In the genomic region with DNA sequence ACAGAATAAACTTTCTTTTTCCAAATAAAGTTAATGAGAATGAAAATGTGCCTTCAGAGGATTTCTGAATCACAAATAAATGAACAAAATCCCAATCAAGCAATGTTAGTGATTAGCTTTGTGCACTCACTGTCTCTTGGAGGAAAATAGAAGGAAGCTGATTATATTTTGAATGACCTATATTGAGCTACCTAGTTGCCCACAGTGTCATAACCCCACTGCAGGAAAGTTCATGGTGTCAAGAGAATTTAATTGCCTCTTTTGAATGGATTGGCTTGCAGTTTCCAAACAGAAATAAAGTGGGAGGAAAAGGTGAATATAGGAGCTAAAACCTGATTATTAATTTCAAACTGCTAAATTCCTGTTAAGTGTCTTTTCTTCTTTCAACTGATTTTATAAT, we compare ENCODE assay signal across 28 cellular contexts.
"Had no signal": no experiment of that assay in that cellular context is flagged by ENCODE, and none has a peak within 500 bp of the region (broad histone marks: within the 10 kb centered on the region; RNA-seq: fewer than 3 reads in every experiment).

No MANE protein-coding gene starts in this region.

- H3K4me1 ChIP-seq: ascending aorta, breast epithelium, foreskin keratinocyte had no signal

- H3K9me3 ChIP-seq: ascending aorta, breast epithelium, esophagus muscularis mucosa, gastrocnemius medialis had no signal

- H3K36me3 ChIP-seq: ascending aorta, breast epithelium, esophagus muscularis mucosa, gastrocnemius medialis had no signal

- DNase-seq: activated CD4-positive, alpha-beta memory T cell treated with anti-CD3 and anti-CD28 coated beads for 36 hours; activated CD4-positive, alpha-beta T cell treated with anti-CD3 and anti-CD28 coated beads for 36 hours; activated CD4-positive, alpha-beta T cell treated with anti-CD3 and anti-CD28 coated beads, Interleukin-2, amount 10 ng/mL, durations not matched to agents 24 days and 14 days; activated CD4-positive, CD25-positive, alpha-beta regulatory T cell; activated CD4-positive, CD25-positive, alpha-beta regulatory T cell treated with anti-CD3 and anti-CD28 coated beads, Interleukin-2, amount 50 U/mL, for 72 hours; activated CD8-positive, alpha-beta memory T cell treated with anti-CD3 and anti-CD28 coated beads, Interleukin-2, amount 50 U/mL, for 48 hours; activated CD8-positive, alpha-beta T cell treated with anti-CD3 and anti-CD28 coated beads, Interleukin-2, amount 10 ng/mL, durations not matched to agents 7 days and 5 days; activated gamma-delta T cell; activated naive CD4-positive, alpha-beta T cell; activated naive CD4-positive, alpha-beta T cell treated with anti-CD3 and anti-CD28 coated beads, Interleukin-2, amount 10 ng/mL, durations not matched to agents 7 days and 5 days; activated naive CD8-positive, alpha-beta T cell treated with anti-CD3 and anti-CD28 coated beads, Interleukin-2, amount 10 ng/mL, durations not matched to agents 7 days and 5 days; activated T-cell treated with anti-CD3 and anti-CD28 coated beads for 4 hours; activated T-cell treated with anti-CD3 and anti-CD28 coated beads, Interleukin-2, amount 50 U/mL, for 24 hours; activated T-cell treated with anti-CD3 and anti-CD28 coated beads, Interleukin-2, amount 50 U/mL, for 72 hours; caudate nucleus; cortex of kidney; dermis blood vessel endothelial cell; effector CD4-positive, alpha-beta T cell; effector memory CD8-positive, alpha-beta T cell; erythroblast; foreskin keratinocyte; gastrocnemius medialis; glutamatergic neuron; T-helper 2 cell had no signal

- H3K27me3 ChIP-seq: ascending aorta, breast epithelium, esophagus muscularis mucosa, foreskin keratinocyte, gastrocnemius medialis had no signal

- H3K4me3 ChIP-seq: ascending aorta, breast epithelium, esophagus muscularis mucosa, gastrocnemius medialis had no signal

- H3K27ac ChIP-seq: ascending aorta, breast epithelium, esophagus muscularis mucosa, foreskin keratinocyte, gastrocnemius medialis had no signal

- ATAC-seq: activated CD4-positive, alpha-beta T cell treated with anti-CD3 and anti-CD28 coated beads for 36 hours; activated CD8-positive, alpha-beta T cell treated with anti-CD3 and anti-CD28 coated beads, Interleukin-2, amount 10 ng/mL, durations not matched to agents 7 days and 5 days; activated naive CD4-positive, alpha-beta T cell treated with anti-CD3 and anti-CD28 coated beads, Interleukin-2, amount 50 U/mL, for 72 hours; activated T-cell treated with anti-CD3 and anti-CD28 coated beads, Interleukin-2, amount 50 U/mL, for 72 hours; effector memory CD8-positive, alpha-beta T cell; foreskin keratinocyte had no signal
